ENCODE assay signal across 1 cellular context in genomic region chr4:26015906-26016305, GRCh38.
TF ChIP-seq lines count a peak whose summit lies in the region.

No MANE protein-coding gene starts in this region.

TF ChIP-seq in IMR-90, 13 proteins besides CTCF, POLR2A, EP300 and RAD21 (continued from another document):
- no peak for TF ChIP-seq MAZ (IDR thresholded peaks at IDR 0.05; ENCODE audit: borderline replicate concordance, low read depth, low read length)
